In the genomic region with DNA sequence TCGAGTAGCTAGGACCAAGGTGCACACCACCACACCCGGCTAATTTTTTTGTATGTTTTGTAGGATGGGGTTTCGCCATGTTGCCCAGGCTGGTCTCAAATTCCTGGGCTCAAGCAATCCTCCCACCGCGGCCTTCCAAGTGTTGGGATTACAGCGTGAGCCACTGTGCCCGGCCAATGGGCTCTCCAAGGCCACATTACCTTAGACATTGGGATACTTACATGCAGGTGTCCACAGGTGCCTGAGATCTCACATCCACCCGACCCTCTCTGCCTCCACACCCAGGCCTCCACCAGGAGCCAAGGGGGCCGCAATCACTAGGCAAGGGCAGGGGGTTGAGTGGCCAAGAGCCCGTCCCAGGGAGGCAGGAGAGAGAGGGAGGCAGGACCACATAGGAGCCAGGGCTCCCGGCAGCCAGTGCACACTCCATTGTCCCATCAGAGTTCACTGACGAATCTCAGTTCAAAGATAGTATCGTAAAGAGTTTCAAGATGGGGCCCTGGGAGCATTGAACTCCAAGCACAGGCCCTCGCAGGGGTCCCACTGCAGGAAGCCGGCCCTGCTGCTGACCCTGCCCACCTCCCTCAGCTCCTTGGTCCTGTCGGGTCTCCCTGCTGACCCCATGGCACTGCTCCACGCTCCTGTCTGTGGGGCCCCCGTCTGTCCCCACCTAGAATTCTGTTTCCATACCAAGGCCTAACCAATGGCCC, we compare ENCODE assay signal across 22 cellular contexts.
"Had no signal": no experiment of that assay in that cellular context is flagged by ENCODE, and none has a peak within 500 bp of the region (broad histone marks: within the 10 kb centered on the region; RNA-seq: fewer than 3 reads in every experiment).

No MANE protein-coding gene starts in this region.

- H3K9me3 Mint-ChIP-seq: activated naive CD8-positive, alpha-beta T cell treated with anti-CD3 and anti-CD28 coated beads, Interleukin-2, amount 50 U/mL, for 24 hours; activated T-helper 17 cell treated with anti-CD3 and anti-CD28 coated beads, Interleukin-2, amount 50 U/mL, for 72 hours; natural killer cell treated with Interleukin-12 subunit alpha and Interleukin-12 subunit beta and Interleukin-15 and Interleukin-18, amount 100 ng/mL, for 72 hours; T-cell; type B pancreatic cell had no signal

- H3K4me2 ChIP-seq: hepatocyte had no signal

- H3K36me3 Mint-ChIP-seq: brain; natural killer cell treated with Interleukin-12 subunit alpha and Interleukin-12 subunit beta and Interleukin-15 and Interleukin-18, amount 100 ng/mL, for 72 hours; T-cell; type B pancreatic cell had no signal

- ATAC-seq: activated CD8-positive, alpha-beta T cell treated with anti-CD3 and anti-CD28 coated beads, Interleukin-2, amount 10 ng/mL, durations not matched to agents 7 days and 5 days; activated naive CD8-positive, alpha-beta T cell treated with anti-CD3 and anti-CD28 coated beads, Interleukin-2, amount 50 U/mL, for 24 hours; activated T-helper 17 cell treated with anti-CD3 and anti-CD28 coated beads, Interleukin-2, amount 50 U/mL, for 72 hours; foreskin keratinocyte; natural killer cell treated with Interleukin-12 subunit alpha and Interleukin-12 subunit beta and Interleukin-15 and Interleukin-18, amount 100 ng/mL, for 72 hours; T-cell had no signal

- H3K4me1 ChIP-seq: foreskin keratinocyte had no signal

- H3K36me3 ChIP-seq: thoracic aorta had no signal

- H3K27ac Mint-ChIP-seq: activated CD8-positive, alpha-beta T cell treated with anti-CD3 and anti-CD28 coated beads, Interleukin-2, amount 10 ng/mL, durations not matched to agents 7 days and 5 days; activated naive CD8-positive, alpha-beta T cell treated with anti-CD3 and anti-CD28 coated beads, Interleukin-2, amount 50 U/mL, for 24 hours; activated T-helper 17 cell treated with anti-CD3 and anti-CD28 coated beads, Interleukin-2, amount 50 U/mL, for 72 hours; immature natural killer cell; natural killer cell treated with Interleukin-12 subunit alpha and Interleukin-12 subunit beta and Interleukin-15 and Interleukin-18, amount 100 ng/mL, for 72 hours; T-helper 2 cell treated with Interferon-gamma antibody and Interleukin-4, amounts not matched to agents 5 μg/mL and 100 μg/mL, for 36 hours; type B pancreatic cell had no signal

- H3K4me3 ChIP-seq: hepatocyte, thoracic aorta, vagina had no signal

- H3K27me3 ChIP-seq: foreskin keratinocyte, hepatocyte, vagina had no signal

- H3K79me2 ChIP-seq: hepatocyte had no signal

- DNase-seq: activated CD4-positive, alpha-beta T cell treated with anti-CD3 and anti-CD28 coated beads for 1 hour; activated CD4-positive, alpha-beta T cell treated with anti-CD3 and anti-CD28 coated beads, Interleukin-2, amount 50 U/mL, for 1 hour; activated CD8-positive, alpha-beta T cell treated with anti-CD3 and anti-CD28 coated beads, Interleukin-2, amount 10 ng/mL, durations not matched to agents 7 days and 5 days; activated naive CD4-positive, alpha-beta T cell treated with Interleukin-2 at 50 U/mL for 16 hours; activated naive CD8-positive, alpha-beta T cell treated with anti-CD3 and anti-CD28 coated beads, Interleukin-2, amount 50 U/mL, for 24 hours; caudate nucleus; effector memory CD4-positive, alpha-beta T cell; foreskin keratinocyte; immature natural killer cell; midbrain; occipital lobe; stimulated activated CD4-positive, alpha-beta T cell treated with anti-CD3 and anti-CD28 coated beads, Interleukin-4, amount 100 ng/mL, for 24 hours; stimulated activated naive CD4-positive, alpha-beta T cell treated with Interleukin-2 at 50 U/mL for 16 hours; T-cell had no signal

- H2AFZ ChIP-seq: hepatocyte had no signal

- H3K27ac ChIP-seq: foreskin keratinocyte, hepatocyte, thoracic aorta, vagina had no signal

- H3K27me3 Mint-ChIP-seq: type B pancreatic cell had no signal

- H3K4me3 Mint-ChIP-seq: activated CD8-positive, alpha-beta T cell treated with anti-CD3 and anti-CD28 coated beads, Interleukin-2, amount 10 ng/mL, durations not matched to agents 7 days and 5 days; activated naive CD8-positive, alpha-beta T cell treated with anti-CD3 and anti-CD28 coated beads, Interleukin-2, amount 50 U/mL, for 24 hours; activated T-helper 17 cell treated with anti-CD3 and anti-CD28 coated beads, Interleukin-2, amount 50 U/mL, for 72 hours; brain; immature natural killer cell; natural killer cell treated with Interleukin-12 subunit alpha and Interleukin-12 subunit beta and Interleukin-15 and Interleukin-18, amount 100 ng/mL, for 72 hours; T-cell; T-helper 2 cell treated with Interferon-gamma antibody and Interleukin-4, amounts not matched to agents 5 μg/mL and 100 μg/mL, for 36 hours had no signal
